In genomic region chr11:83269080-83269479, GRCh38 we compare ENCODE assay signal across 7 cellular contexts. TPM values are rescaled to one million over a fixed set of nuclear protein-coding genes. Genes with fewer than 3 reads are reported as not detected.
DNase-seq lines count a peak whose midpoint lies in the region; ATAC-seq and TF ChIP-seq lines count a peak whose summit lies in the region.
"Not testable (repeated sequence)": the region's sequence is repeated elsewhere in the genome, so short reads cannot be mapped to it uniquely, and the experiment has no call there.

No MANE protein-coding gene starts in this region.

- H3K27me3 Mint-ChIP-seq in Caco-2 (ENCODE audit: insufficient read depth, unreplicated experiment); activated T-cell treated with anti-CD3 and anti-CD28 coated beads, Interleukin-2, amount 50 U/mL, for 72 hours (ENCODE audit: low read depth); central memory CD8-positive, alpha-beta T cell; endodermal cell (ENCODE audit: insufficient read depth); naive thymus-derived CD4-positive, alpha-beta T cell; progenitor cell of endocrine pancreas: not testable (repeated sequence)

- H3K27ac Mint-ChIP-seq in Caco-2 (ENCODE audit: unreplicated experiment) (peak overlapping the region; percentile 4), endodermal cell (peak overlapping the region; percentile 13), progenitor cell of endocrine pancreas (peak overlapping the region; percentile 23)
- peak overlapping the region; percentile 68 for H3K27ac Mint-ChIP-seq in activated T-cell treated with anti-CD3 and anti-CD28 coated beads, Interleukin-2, amount 50 U/mL, for 72 hours
- H3K27ac Mint-ChIP-seq in central memory CD8-positive, alpha-beta T cell (ENCODE audit: low read depth) = peak overlapping the region; percentile 82
- peak overlapping the region in 5 of 9 donors; percentile 19 to 71 (median 42) for H3K27ac Mint-ChIP-seq in naive thymus-derived CD4-positive, alpha-beta T cell

- CTCF ChIA-PET in Caco-2 (lab: Charles Lee) = interaction anchor here (1.1 kb wide), 1 partner anchor 24 kb away, joined by 3 read pairs; no protein-coding TSS in a partner anchor
- CTCF ChIA-PET in naive thymus-derived CD4-positive, alpha-beta T cell (lab: Charles Lee) = interaction anchor here (0.6 kb wide), 1 partner anchor 403 kb away, joined by 3 read pairs; no protein-coding TSS in a partner anchor

- H3K4me1 ChIP-seq in Caco-2 = peaks cover 21% of the 10 kb centered on the region
- H3K4me1 ChIP-seq in endodermal cell (ENCODE audit: control insufficient read depth, insufficient read depth, low read length); naive thymus-derived CD4-positive, alpha-beta T cell (ENCODE audit: control insufficient read depth in 2 of 2, insufficient read depth in 2 of 2, low read length in 2 of 2): not testable (repeated sequence)

- POLR2A ChIA-PET in Caco-2 (lab: Charles Lee) = interaction anchor here (0.7 to 0.9 kb wide), 2 partner anchors 17 to 369 kb away, joined by 4 to 5 read pairs; partner anchors contain the start of gene PRCP
- POLR2A ChIA-PET in naive thymus-derived CD4-positive, alpha-beta T cell (lab: Charles Lee) = interaction anchor here (0.7 kb wide), 1 partner anchor 514 kb away, joined by 3 read pairs; no protein-coding TSS in a partner anchor

- H3K4me1 Mint-ChIP-seq in Caco-2 (ENCODE audit: low read depth, unreplicated experiment) (peaks cover 35% of the 10 kb centered on the region), endodermal cell (peaks cover 31% of the 10 kb centered on the region), progenitor cell of endocrine pancreas (ENCODE audit: low read depth) (peaks cover 13% of the 10 kb centered on the region)
- not testable (repeated sequence) for H3K4me1 Mint-ChIP-seq in activated T-cell treated with anti-CD3 and anti-CD28 coated beads, Interleukin-2, amount 50 U/mL, for 72 hours (ENCODE audit: low read depth)
- peaks cover 34% of the 10 kb centered on the region for H3K4me1 Mint-ChIP-seq in central memory CD8-positive, alpha-beta T cell
- H3K4me1 Mint-ChIP-seq in naive thymus-derived CD4-positive, alpha-beta T cell = peaks cover 7 to 36% (median 27%) of the 10 kb centered on the region in 7 donors

- peak in 1 of 2 experiments; percentile 39 for DNase-seq in Caco-2
- DNase-seq in activated T-cell treated with anti-CD3 and anti-CD28 coated beads, Interleukin-2, amount 50 U/mL, for 72 hours; central memory CD8-positive, alpha-beta T cell (ENCODE audit: low spot score in 2 of 2); endodermal cell; naive thymus-derived CD4-positive, alpha-beta T cell; progenitor cell of endocrine pancreas (ENCODE audit: low spot score, unreplicated experiment): not testable (repeated sequence)

- not testable (repeated sequence) for H3K27me3 ChIP-seq in Caco-2 (replicated peaks; ENCODE audit: control insufficient read depth, insufficient read depth, low read length); endodermal cell (ENCODE audit: control insufficient read depth, insufficient read depth, low read length, poor library complexity, severe bottlenecking); naive thymus-derived CD4-positive, alpha-beta T cell (ENCODE audit: control insufficient read depth in 2 of 2, insufficient read depth in 2 of 2, low read length in 2 of 2)

- H3K27ac ChIP-seq in VCaP = peak overlapping the region; percentile 45; the same call in 1 of the 2 replicates
- not testable (repeated sequence) for H3K27ac ChIP-seq in endodermal cell (ENCODE audit: low read depth, low read length); naive thymus-derived CD4-positive, alpha-beta T cell (ENCODE audit: low read depth, low read length)

- BruUV-seq in Caco-2 (replicated peaks; lab: Mats Ljungman, UMichigan) = not testable (repeated sequence)

- intact Hi-C loops in Caco-2 (cut with micrococcal nuclease; ENCODE audit: unreplicated experiment) = loop anchor here (1.0 kb wide), 3 partner anchors 13 to 28 kb away; partner anchors contain the start of gene CCDC90B
- intact Hi-C loops in naive thymus-derived CD4-positive, alpha-beta T cell (cut with micrococcal nuclease) = not testable (repeated sequence)

- TF ChIP-seq CTCF in Caco-2 (IDR thresholded peaks at IDR 0.05; ENCODE audit: insufficient read depth in 1 of 2, low read depth in 1 of 2, low read length in 1 of 2, severe bottlenecking in 1 of 2, unreplicated experiment in 1 of 2); VCaP (conservative IDR thresholded peaks at IDR 0.05); endodermal cell (conservative IDR thresholded peaks at IDR 0.05); progenitor cell of endocrine pancreas (IDR thresholded peaks at IDR 0.05; ENCODE audit: unreplicated experiment): not testable (repeated sequence)

- H3K4me3 Mint-ChIP-seq in Caco-2 (ENCODE audit: unreplicated experiment) (peak overlapping the region; percentile 28), endodermal cell (peak overlapping the region; percentile 32)
- H3K4me3 Mint-ChIP-seq in activated T-cell treated with anti-CD3 and anti-CD28 coated beads, Interleukin-2, amount 50 U/mL, for 72 hours; central memory CD8-positive, alpha-beta T cell; naive thymus-derived CD4-positive, alpha-beta T cell; progenitor cell of endocrine pancreas (ENCODE audit: low read depth): not testable (repeated sequence)

- not testable (repeated sequence) for H3K9me3 Mint-ChIP-seq in Caco-2 (ENCODE audit: unreplicated experiment); activated T-cell treated with anti-CD3 and anti-CD28 coated beads, Interleukin-2, amount 50 U/mL, for 72 hours; central memory CD8-positive, alpha-beta T cell; naive thymus-derived CD4-positive, alpha-beta T cell
- H3K9me3 Mint-ChIP-seq in endodermal cell (peaks cover 22% of the 10 kb centered on the region), progenitor cell of endocrine pancreas (ENCODE audit: low read depth) (peaks cover 10% of the 10 kb centered on the region)

- WGBS in endodermal cell (ENCODE audit: insufficient coverage in 1 of 2, insufficient read length in 1 of 2), 2 experiments = 100% methylated on average over 1 of the region's 2 CpGs; no CpG with 5 or more reads in 1 of the 2 experiments

- H3K9ac ChIP-seq in endodermal cell (ENCODE audit: extremely low read depth, low read length, poor library complexity, severe bottlenecking) = not testable (repeated sequence)

- not testable (repeated sequence) for H3K4me3 ChIP-seq in Caco-2 (ENCODE audit: low read depth, low read length); endodermal cell (ENCODE audit: low read length); naive thymus-derived CD4-positive, alpha-beta T cell (ENCODE audit: low read length)

- peaks cover 62% of the 10 kb centered on the region for H3K36me3 Mint-ChIP-seq in Caco-2 (ENCODE audit: insufficient read depth, unreplicated experiment)
- peaks cover 17 to 29% of the 10 kb centered on the region in 2 donors for H3K36me3 Mint-ChIP-seq in activated T-cell treated with anti-CD3 and anti-CD28 coated beads, Interleukin-2, amount 50 U/mL, for 72 hours (ENCODE audit: insufficient read depth in 2 of 2)
- peaks cover 66% of the 10 kb centered on the region for H3K36me3 Mint-ChIP-seq in central memory CD8-positive, alpha-beta T cell (ENCODE audit: insufficient read depth)
- peaks cover 79% of the 10 kb centered on the region for H3K36me3 Mint-ChIP-seq in endodermal cell (ENCODE audit: low read depth)
- peaks cover 26 to 74% (median 55%) of the 10 kb centered on the region in 5 donors for H3K36me3 Mint-ChIP-seq in naive thymus-derived CD4-positive, alpha-beta T cell
- H3K36me3 Mint-ChIP-seq in progenitor cell of endocrine pancreas (ENCODE audit: insufficient read depth) = peaks cover 61% of the 10 kb centered on the region

- ATAC-seq in activated T-cell treated with anti-CD3 and anti-CD28 coated beads, Interleukin-2, amount 50 U/mL, for 72 hours (replicated peaks in 1 of 2); central memory CD8-positive, alpha-beta T cell (replicated peaks; ENCODE audit: extremely low read depth, poor library complexity, severe bottlenecking); naive thymus-derived CD4-positive, alpha-beta T cell: not testable (repeated sequence)

- H3K36me3 ChIP-seq in Caco-2 (ENCODE audit: control insufficient read depth, insufficient read depth, low read length) = not testable (repeated sequence)
- H3K36me3 ChIP-seq in endodermal cell (ENCODE audit: control insufficient read depth, insufficient read depth, low read length) = peaks cover 51% of the 10 kb centered on the region
- peaks cover 0 to 38% (median 7%) of the 10 kb centered on the region in 3 experiments for H3K36me3 ChIP-seq in naive thymus-derived CD4-positive, alpha-beta T cell (ENCODE audit: control insufficient read depth in 2 of 3, insufficient read depth in 3 of 3, low read length in 3 of 3)

- H3K9me3 ChIP-seq in Caco-2; naive thymus-derived CD4-positive, alpha-beta T cell (ENCODE audit: control insufficient read depth in 2 of 3, low read length in 3 of 3): not testable (repeated sequence)
- H3K9me3 ChIP-seq in endodermal cell (ENCODE audit: control insufficient read depth, low read length) = peaks cover 28% of the 10 kb centered on the region

RNA-seq across cellular contexts. Expression of gene CCDC90B, which starts 17.1 kb away (rescaled TPM):
- total RNA-seq in Caco-2 (2022) (46.2 and 63.6 TPM in 2 replicates), endodermal cell (100 to 1,000 TPM in 1 of 2 donors, 10 to 100 TPM in 1; 64.2 to 105 TPM), progenitor cell of endocrine pancreas (47.0 and 50.4 TPM in 2 replicates)
- 10 to 100 TPM; 38.8 to 43.2 TPM for total RNA-seq in activated T-cell treated with anti-CD3 and anti-CD28 coated beads, Interleukin-2, amount 50 U/mL, for 72 hours
- polyA plus RNA-seq in endodermal cell (2013, experiment 1 of 2) = 83.0 TPM
- 94.9 TPM for polyA plus RNA-seq in endodermal cell (2013, experiment 2 of 2)
- total RNA-seq in naive thymus-derived CD4-positive, alpha-beta T cell = 10 to 100 TPM; 19.1 to 40.8 (median 27.8) TPM
- 10 to 100 TPM; 50.1 to 60.2 TPM for polyA plus RNA-seq in naive thymus-derived CD4-positive, alpha-beta T cell

Comparison
In these comparisons a context has a peak if more than half of its experiments do, and no peak if none do; other contexts are left out.
1. H3K27ac Mint-ChIP-seq: peak in every context shown above with its lines; median percentile 82 in central memory CD8-positive, alpha-beta T cell; 68 in activated T-cell treated with anti-CD3 and anti-CD28 coated beads, Interleukin-2, amount 50 U/mL, for 72 hours; 42 in naive thymus-derived CD4-positive, alpha-beta T cell; 23 in progenitor cell of endocrine pancreas; 13 in endodermal cell; 4 in Caco-2.